ENCODE assay signal across 1 cellular context in genomic region chr10:97139651-97140283, GRCh38.
TF ChIP-seq lines count a peak whose summit lies in the region.

No MANE protein-coding gene starts in this region.

TF ChIP-seq in H1, 55 proteins besides CTCF, POLR2A, EP300 and RAD21:
- TF ChIP-seq HDAC6 (IDR thresholded peaks at IDR 0.05; ENCODE audit: low read depth, low read length) (no peak), JUND (IDR thresholded peaks at IDR 0.05; ENCODE audit: low read length) (no peak), CTBP2 (IDR thresholded peaks at IDR 0.05; ENCODE audit: borderline replicate concordance, insufficient read depth, insufficient read length, low read length) (no peak), E2F6 (IDR thresholded peaks at IDR 0.05) (peak; percentile 62; the same call in 1 of the 2 replicates), SUZ12 (IDR thresholded peaks at IDR 0.05; ENCODE audit: low read length) (no peak), ASH2L (IDR thresholded peaks at IDR 0.05; ENCODE audit: low read length) (no peak)
